In genomic region chr11:587978-588380, GRCh38 we compare ENCODE assay signal across 9 cellular contexts. TPM values are rescaled to one million over a fixed set of nuclear protein-coding genes. Genes with fewer than 3 reads are reported as not detected.
DNase-seq lines count a peak whose midpoint lies in the region; ATAC-seq and TF ChIP-seq lines count a peak whose summit lies in the region.
"Had no signal": no experiment of that assay in that cellular context is flagged by ENCODE, and none has a peak within 500 bp of the region (broad histone marks: within the 10 kb centered on the region; RNA-seq: fewer than 3 reads in every experiment).

No MANE protein-coding gene starts in this region.

- TF ChIP-seq CTCF in Calu3 (IDR thresholded peaks at IDR 0.05; ENCODE audit: unreplicated experiment) = no peak

- H3K9me3 Mint-ChIP-seq in Calu3 (ENCODE audit: low read depth, unreplicated experiment) = no peaks in the 10 kb centered on the region
- H3K9me3 Mint-ChIP-seq in central memory CD8-positive, alpha-beta T cell = no peaks in the 10 kb centered on the region

- H3K4me3 Mint-ChIP-seq in Calu3 (ENCODE audit: low read depth, unreplicated experiment) = peak overlapping the region; percentile 10
- H3K4me3 Mint-ChIP-seq in central memory CD8-positive, alpha-beta T cell = peak overlapping the region; percentile 45

- BruUV-seq in Calu3 (replicated peaks; lab: Mats Ljungman, UMichigan) = no TSS peak

- no peak overlapping the region for H3K4me3 ChIP-seq in skeletal muscle cell (ENCODE audit: low read depth, low read length)

- H3K27me3 Mint-ChIP-seq in Calu3 (ENCODE audit: unreplicated experiment) = no peaks in the 10 kb centered on the region
- H3K27me3 Mint-ChIP-seq in central memory CD8-positive, alpha-beta T cell = no peaks in the 10 kb centered on the region

- peak overlapping the region; percentile 33 for H3K27ac Mint-ChIP-seq in Calu3 (ENCODE audit: unreplicated experiment)
- peak overlapping the region; percentile 97 for H3K27ac Mint-ChIP-seq in central memory CD8-positive, alpha-beta T cell (ENCODE audit: low read depth)

- DNase-seq in Calu3 (peak; percentile 58), skeletal muscle cell (ENCODE audit: low read depth) (peak; percentile 24), RPMI8226 (no peak), Ammon's horn (ENCODE audit: low spot score) (no peak)
- DNase-seq in activated CD4-positive, CD25-positive, alpha-beta regulatory T cell (lab: John Stamatoyannopoulos, UW) = peak; percentile 23 to 52 (median 42)
- DNase-seq in central memory CD8-positive, alpha-beta T cell (ENCODE audit: low spot score in 2 of 2) = peak; percentile 34 to 59

- H3K36me3 Mint-ChIP-seq in Calu3 (ENCODE audit: insufficient read depth, unreplicated experiment) = peaks cover 57% of the 10 kb centered on the region
- H3K36me3 Mint-ChIP-seq in central memory CD8-positive, alpha-beta T cell (ENCODE audit: insufficient read depth) = peaks cover 54% of the 10 kb centered on the region

- H3K4me1 Mint-ChIP-seq in Calu3 (ENCODE audit: low read depth, unreplicated experiment) = peaks cover 23% of the 10 kb centered on the region
- peaks cover 28% of the 10 kb centered on the region for H3K4me1 Mint-ChIP-seq in central memory CD8-positive, alpha-beta T cell

- peak; percentile 98 for ATAC-seq in central memory CD8-positive, alpha-beta T cell (replicated peaks; ENCODE audit: extremely low read depth, poor library complexity, severe bottlenecking)
- ATAC-seq in HG02798 (IDR thresholded peaks at IDR 0.05; ENCODE audit: poor library complexity, unreplicated experiment) (no peak), GM18870 (IDR thresholded peaks at IDR 0.05; ENCODE audit: unreplicated experiment) (no peak)

- CTCF ChIA-PET in Calu3 (lab: Charles Lee) = interaction anchor here (1.2 kb wide), 2 partner anchors 26 to 32 kb away, joined by 3 read pairs; no protein-coding TSS in a partner anchor

- intact Hi-C loops in Calu3 (cut with micrococcal nuclease; ENCODE audit: unreplicated experiment) = no loop called here

RNA-seq across cellular contexts. Expression of gene PHRF1, which starts 11.7 kb away (rescaled TPM):
- total RNA-seq in Calu3 (2022) = 42.3 and 43.2 TPM in 2 replicates

RNA-seq across cellular contexts. Expression of gene RASSF7, which starts 27.2 kb away (rescaled TPM):
- 93.3 and 100 TPM in 2 replicates for total RNA-seq in Calu3 (2022)

RNA-seq across cellular contexts. Expression of gene LMNTD2, which starts 27.4 kb away (rescaled TPM):
- 7.2 and 7.8 TPM in 2 replicates for total RNA-seq in Calu3 (2022)

RNA-seq across cellular contexts. Expression of gene IRF7, which starts 27.8 kb away (rescaled TPM):
- total RNA-seq in Calu3 (2022) = 48.7 and 93.5 TPM in 2 replicates

RNA-seq across cellular contexts. Expression of gene CDHR5, which starts 36.8 kb away (rescaled TPM):
- 5.0 and 7.6 TPM in 2 replicates for total RNA-seq in Calu3 (2022)
- total RNA-seq: urinary bladder had no signal

Comparison
In these comparisons a context has a peak if more than half of its experiments do, and no peak if none do; other contexts are left out.
1. DNase-seq: peak in Calu3 (single experiment), activated CD4-positive, CD25-positive, alpha-beta regulatory T cell (4 of 4), central memory CD8-positive, alpha-beta T cell (2 of 2) and skeletal muscle cell (single experiment); none in RPMI8226 (single experiment) and Ammon's horn (single experiment).